In the genomic region with DNA sequence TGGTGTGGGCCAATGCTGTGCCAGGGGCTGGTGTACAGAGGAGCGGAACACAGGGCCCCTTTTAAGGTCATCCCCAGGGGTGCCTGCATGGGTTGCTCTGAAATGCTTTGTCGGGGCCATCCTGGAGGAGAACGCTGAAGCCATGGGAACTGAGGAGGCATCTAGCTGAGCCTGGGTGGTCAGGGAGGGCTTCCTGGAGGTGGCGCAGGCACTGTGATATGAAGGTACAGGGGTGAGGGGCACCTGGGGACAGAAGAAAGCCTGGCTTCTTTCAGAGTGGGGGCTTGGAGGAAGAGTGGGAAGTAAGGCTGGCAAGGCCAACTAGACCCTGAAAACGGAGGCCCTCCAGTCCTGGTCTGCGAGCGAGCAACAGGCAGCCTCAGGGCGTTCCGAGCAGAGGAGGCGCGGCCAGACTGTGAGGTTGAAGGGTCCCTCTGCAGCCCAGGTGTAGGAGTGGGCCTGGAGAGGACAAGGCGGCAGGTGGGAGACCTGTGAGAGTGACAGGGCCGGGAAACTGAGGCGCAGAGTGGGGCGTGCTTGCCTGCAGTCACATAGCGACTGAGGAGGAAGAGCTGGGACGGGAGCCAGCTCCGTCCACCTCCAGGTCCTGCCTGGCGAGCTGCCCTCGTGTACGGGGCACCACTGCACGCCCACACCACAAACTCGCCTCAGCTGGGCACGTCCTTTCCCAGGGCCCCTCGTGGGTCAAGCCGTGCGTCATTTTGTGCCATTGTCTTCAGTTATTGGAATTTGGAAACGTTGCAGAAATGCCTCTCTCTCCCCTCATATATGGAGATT, we compare ENCODE assay signal across 1 cellular context.
TF ChIP-seq lines count a peak whose summit lies in the region.

No MANE protein-coding gene starts in this region.

TF ChIP-seq in SK-N-SH, 30 proteins besides CTCF, POLR2A, EP300 and RAD21:
- no peak for TF ChIP-seq JUND (IDR thresholded peaks at IDR 0.05)
- TF ChIP-seq RFX5 (IDR thresholded peaks at IDR 0.05; ENCODE audit: low read length): no peak
- TF ChIP-seq, protein P1, sequence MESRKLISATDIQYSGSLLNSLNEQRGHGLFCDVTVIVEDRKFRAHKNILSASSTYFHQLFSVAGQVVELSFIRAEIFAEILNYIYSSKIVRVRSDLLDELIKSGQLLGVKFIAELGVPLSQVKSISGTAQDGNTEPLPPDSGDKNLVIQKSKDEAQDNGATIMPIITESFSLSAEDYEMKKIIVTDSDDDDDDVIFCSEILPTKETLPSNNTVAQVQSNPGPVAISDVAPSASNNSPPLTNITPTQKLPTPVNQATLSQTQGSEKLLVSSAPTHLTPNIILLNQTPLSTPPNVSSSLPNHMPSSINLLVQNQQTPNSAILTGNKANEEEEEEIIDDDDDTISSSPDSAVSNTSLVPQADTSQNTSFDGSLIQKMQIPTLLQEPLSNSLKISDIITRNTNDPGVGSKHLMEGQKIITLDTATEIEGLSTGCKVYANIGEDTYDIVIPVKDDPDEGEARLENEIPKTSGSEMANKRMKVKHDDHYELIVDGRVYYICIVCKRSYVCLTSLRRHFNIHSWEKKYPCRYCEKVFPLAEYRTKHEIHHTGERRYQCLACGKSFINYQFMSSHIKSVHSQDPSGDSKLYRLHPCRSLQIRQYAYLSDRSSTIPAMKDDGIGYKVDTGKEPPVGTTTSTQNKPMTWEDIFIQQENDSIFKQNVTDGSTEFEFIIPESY (IDR thresholded peaks at IDR 0.05; ENCODE audit: borderline replicate concordance, low read depth): no peak
- TF ChIP-seq MAX (IDR thresholded peaks at IDR 0.05; ENCODE audit: low read depth): no peak
- no peak for TF ChIP-seq USF1 (IDR thresholded peaks at IDR 0.05; ENCODE audit: borderline replicate concordance, low read depth)
- TF ChIP-seq FOXM1 (IDR thresholded peaks at IDR 0.05; ENCODE audit: low read depth): no peak
- TF ChIP-seq TEAD4 (IDR thresholded peaks at IDR 0.05; ENCODE audit: borderline replicate concordance, insufficient read depth): no peak
- no peak for TF ChIP-seq GATA2 (CRISPR knock-in tag; IDR thresholded peaks at IDR 0.05)
- no peak for TF ChIP-seq GABPA (IDR thresholded peaks at IDR 0.05; ENCODE audit: low read depth)
- TF ChIP-seq RCOR1 (IDR thresholded peaks at IDR 0.05; ENCODE audit: low read length): no peak
- no peak for TF ChIP-seq SMC3 (IDR thresholded peaks at IDR 0.05; ENCODE audit: low read depth, low read length)
- TF ChIP-seq NFIC (IDR thresholded peaks at IDR 0.05; ENCODE audit: borderline replicate concordance): no peak
- no peak for TF ChIP-seq SIN3A (IDR thresholded peaks at IDR 0.05; ENCODE audit: borderline replicate concordance, low read depth, low read length)
- TF ChIP-seq, protein P2, sequence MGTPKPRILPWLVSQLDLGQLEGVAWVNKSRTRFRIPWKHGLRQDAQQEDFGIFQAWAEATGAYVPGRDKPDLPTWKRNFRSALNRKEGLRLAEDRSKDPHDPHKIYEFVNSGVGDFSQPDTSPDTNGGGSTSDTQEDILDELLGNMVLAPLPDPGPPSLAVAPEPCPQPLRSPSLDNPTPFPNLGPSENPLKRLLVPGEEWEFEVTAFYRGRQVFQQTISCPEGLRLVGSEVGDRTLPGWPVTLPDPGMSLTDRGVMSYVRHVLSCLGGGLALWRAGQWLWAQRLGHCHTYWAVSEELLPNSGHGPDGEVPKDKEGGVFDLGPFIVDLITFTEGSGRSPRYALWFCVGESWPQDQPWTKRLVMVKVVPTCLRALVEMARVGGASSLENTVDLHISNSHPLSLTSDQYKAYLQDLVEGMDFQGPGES (IDR thresholded peaks at IDR 0.05; ENCODE audit: low read depth, low read length): no peak
- no peak for TF ChIP-seq PBX3 (IDR thresholded peaks at IDR 0.05)
- no peak for TF ChIP-seq MEF2A (IDR thresholded peaks at IDR 0.05; ENCODE audit: borderline replicate concordance, low read depth)
- no peak for TF ChIP-seq NRF1 (IDR thresholded peaks at IDR 0.05; ENCODE audit: low read depth, low read length)
- TF ChIP-seq EZH2phosphoT487 (IDR thresholded peaks at IDR 0.05; ENCODE audit: borderline replicate concordance, low read depth): no peak
- no peak for TF ChIP-seq RXRA (IDR thresholded peaks at IDR 0.05; ENCODE audit: borderline replicate concordance, low read depth)
- TF ChIP-seq FOXJ3 (CRISPR knock-in tag; IDR thresholded peaks at IDR 0.05): no peak
